In genomic region chr18:11309172-11309571, GRCh38 we compare ENCODE assay signal across 10 cellular contexts.
DNase-seq lines count a peak whose midpoint lies in the region; ATAC-seq, FAIRE-seq and TF ChIP-seq lines count a peak whose summit lies in the region.
"Had no signal": no experiment of that assay in that cellular context is flagged by ENCODE, and none has a peak within 500 bp of the region (broad histone marks: within the 10 kb centered on the region; RNA-seq: fewer than 3 reads in every experiment).

No MANE protein-coding gene starts in this region.

- TF ChIP-seq CTCF in LNCaP clone FGC (IDR thresholded peaks at IDR 0.05; ENCODE audit: control insufficient read depth, extremely low read depth, insufficient read depth) (peak; percentile 44), astrocyte of the spinal cord (IDR thresholded peaks at IDR 0.05; ENCODE audit: low read depth, low read length) (peak; percentile 39), retinal pigment epithelial cell (conservative IDR thresholded peaks at IDR 0.05; ENCODE audit: low read depth, low read length) (peak; percentile 49)

- H3K4me3 ChIP-seq in LNCaP clone FGC (ENCODE audit: low read depth, low read length), result no peak overlapping the region
- H3K4me3 ChIP-seq in astrocyte of the spinal cord (ENCODE audit: low read depth, low read length), result no peak overlapping the region
- no peak overlapping the region for H3K4me3 ChIP-seq in retinal pigment epithelial cell (ENCODE audit: low read length)

- DNase-seq in NCI-H524 (lab: John Stamatoyannopoulos, UW), result peak; percentile 13 to 50
- DNase-seq in NCI-H524 treated with DMSO at 0.1 percent for 48 hours (lab: John Stamatoyannopoulos, UW), result no peak
- DNase-seq in LNCaP clone FGC (ENCODE audit: low read depth), result peak; percentile 7
- DNase-seq in astrocyte of the spinal cord (ENCODE audit: low read depth, low spot score), result no peak
- no peak for DNase-seq in retinal pigment epithelial cell (ENCODE audit: low read depth)
- DNase-seq in urothelium cell line (ENCODE audit: low spot score), result no peak
- DNase-seq: occipital lobe had no signal

- FAIRE-seq in urothelium cell line (lab: Jason Lieb, UNC), result no peak
- FAIRE-seq: islet of Langerhans had no signal

- in situ Hi-C loops in astrocyte of the spinal cord (cut with HindIII; ENCODE audit: low sequenced_read_pairs), result no loop called here

- no peak for ATAC-seq in GM21381 (IDR thresholded peaks at IDR 0.05; ENCODE audit: unreplicated experiment)
- ATAC-seq in HG02798 (IDR thresholded peaks at IDR 0.05; ENCODE audit: poor library complexity, unreplicated experiment), result no peak

Comparison
In these comparisons a context has a peak if more than half of its experiments do, and no peak if none do; other contexts are left out.
1. DNase-seq: peak in NCI-H524 (2 of 2) and LNCaP clone FGC (single experiment); none in NCI-H524 treated with DMSO at 0.1 percent for 48 hours (single experiment), astrocyte of the spinal cord (single experiment), retinal pigment epithelial cell (single experiment) and urothelium cell line (single experiment).
2. Peak in every context shown above with its lines, with median percentiles within 50 percentile points of each other: CTCF ChIP-seq.